13 cellular contexts compared by ENCODE assay signal in the genomic region with DNA sequence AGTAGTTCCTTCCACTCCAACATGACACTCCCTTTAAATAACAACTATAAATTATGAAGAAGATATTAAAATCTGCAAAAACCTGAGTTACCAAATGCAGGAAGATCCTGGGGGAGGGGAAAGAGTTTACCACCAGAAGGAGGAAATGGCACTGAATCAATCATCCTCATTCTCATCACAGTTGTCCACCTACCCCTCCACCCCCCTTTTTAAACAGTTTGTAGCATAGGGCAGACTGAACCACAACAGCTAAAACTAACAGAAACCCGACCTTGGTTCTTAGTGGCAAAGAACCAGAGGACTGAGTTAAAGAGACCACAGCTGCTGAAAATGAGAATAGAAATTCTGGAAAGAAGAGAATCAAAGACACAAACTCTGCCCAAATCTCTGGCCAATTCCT.
DNase-seq lines count a peak whose midpoint lies in the region; ATAC-seq and TF ChIP-seq lines count a peak whose summit lies in the region.
"Had no signal": no experiment of that assay in that cellular context is flagged by ENCODE, and none has a peak within 500 bp of the region (broad histone marks: within the 10 kb centered on the region; RNA-seq: fewer than 3 reads in every experiment).

No MANE protein-coding gene starts in this region.

- 0 out of 4 replicates have a peak overlapping the region, but pooled peaks of 1 of the 2 experiments have one; percentile 1 for H4K8ac ChIP-seq in IMR-90 (ENCODE audit: low read depth in 2 of 2, low read length in 2 of 2)

- POLR2A ChIA-PET in activated CD4-positive, alpha-beta T cell treated with anti-CD3 and anti-CD28 coated beads for 36 hours (lab: Charles Lee): no interaction called here
- POLR2A ChIA-PET in IMR-90 (lab: Charles Lee; ENCODE audit: unreplicated experiment): no interaction called here

- H4K91ac ChIP-seq in IMR-90 (ENCODE audit: insufficient read depth, low read depth, low read length): no peak overlapping the region

- peaks cover 24 to 59% of the 10 kb centered on the region in 2 experiments for H3K79me1 ChIP-seq in IMR-90 (ENCODE audit: low read depth in 1 of 2, low read length in 2 of 2)

- H2AFZ ChIP-seq in IMR-90 (replicated peaks; ENCODE audit: low read length, poor library complexity): no peak overlapping the region

- H2BK5ac ChIP-seq in IMR-90 (ENCODE audit: low read depth, low read length, poor library complexity, severe bottlenecking): no peak overlapping the region

- no peak overlapping the region for H3K23ac ChIP-seq in IMR-90 (ENCODE audit: low read depth, low read length)

- H3K4me1 ChIP-seq in IMR-90 (ENCODE audit: control insufficient read depth, insufficient read depth, low read length) (peaks cover 3% of the 10 kb centered on the region), rectal smooth muscle tissue (ENCODE audit: control insufficient read depth, insufficient read depth, low read length) (no peaks in the 10 kb centered on the region), transverse colon (peaks cover 0 to 6% (median 2%) of the 10 kb centered on the region in 4 donors)

- ATAC-seq in activated CD4-positive, alpha-beta T cell treated with anti-CD3 and anti-CD28 coated beads for 36 hours: peak; percentile 71
- peak; percentile 53; the same call in 1 of the 2 replicates for ATAC-seq in IMR-90 (ENCODE audit: low read depth)
- no peak for ATAC-seq in HG02588 (IDR thresholded peaks at IDR 0.05; ENCODE audit: unreplicated experiment)
- ATAC-seq: A549 had no signal

- CTCF ChIA-PET in activated CD4-positive, alpha-beta T cell treated with anti-CD3 and anti-CD28 coated beads for 36 hours (lab: Charles Lee): interaction anchor here (1.7 kb wide), 1 partner anchor 8 kb away, joined by 4 read pairs; no protein-coding TSS in a partner anchor
- CTCF ChIA-PET in IMR-90 (lab: Yijun Ruan, JAX): no interaction called here

- H3K9me1 ChIP-seq in IMR-90 (ENCODE audit: insufficient read depth, low read length): peaks cover 10% of the 10 kb centered on the region

- H3K4me1 Mint-ChIP-seq in activated CD4-positive, alpha-beta T cell treated with anti-CD3 and anti-CD28 coated beads for 36 hours: peaks cover 57% of the 10 kb centered on the region
- peaks cover 45% of the 10 kb centered on the region for H3K4me1 Mint-ChIP-seq in activated T-helper 2 cell treated with anti-CD3 and anti-CD28 coated beads, Interferon-gamma antibody, Interleukin-2, Interleukin-4, amounts not matched to agents 10 μg/mL and 5 μg/mL and 100 μg/mL, durations not matched to agents 14 hours and 24 hours and 36 hours (ENCODE audit: low read depth)

- H3K27me3 ChIP-seq in IMR-90 (ENCODE audit: control insufficient read depth, insufficient read depth, low read length) (no peaks in the 10 kb centered on the region), rectal smooth muscle tissue (ENCODE audit: control insufficient read depth, insufficient read depth, low read length) (no peaks in the 10 kb centered on the region), transverse colon (no peaks in the 10 kb centered on the region)

- TF ChIP-seq POLR2A in IMR-90 (IDR thresholded peaks at IDR 0.05; ENCODE audit: low read depth, low read length): no peak
- TF ChIP-seq POLR2A in transverse colon (IDR thresholded peaks at IDR 0.05): no peak

- no peak overlapping the region for H2BK15ac ChIP-seq in IMR-90 (ENCODE audit: low read depth, low read length)

- no peak overlapping the region for H3K18ac ChIP-seq in IMR-90 (ENCODE audit: low read depth, low read length)

- dilution Hi-C loops in IMR-90 (cut with HindIII; ENCODE audit: low sequenced_read_pairs, unreplicated experiment): no loop called here

- H3K27me3 Mint-ChIP-seq in activated CD4-positive, alpha-beta T cell treated with anti-CD3 and anti-CD28 coated beads for 36 hours: no peaks in the 10 kb centered on the region
- no peaks in the 10 kb centered on the region for H3K27me3 Mint-ChIP-seq in activated T-helper 2 cell treated with anti-CD3 and anti-CD28 coated beads, Interferon-gamma antibody, Interleukin-2, Interleukin-4, amounts not matched to agents 10 μg/mL and 5 μg/mL and 100 μg/mL, durations not matched to agents 14 hours and 24 hours and 36 hours (ENCODE audit: low read depth)
- H3K27me3 Mint-ChIP-seq: activated B cell treated with CpG ODN at 0.5 μM for 24 hours had no signal

- H3K4me3 ChIP-seq in IMR-90 (ENCODE audit: insufficient read depth, low read depth, low read length) (no peak overlapping the region), rectal smooth muscle tissue (ENCODE audit: low read length) (peak overlapping the region; percentile 17), transverse colon (no peak overlapping the region)
- H3K4me3 ChIP-seq: A549 had no signal

- H3K9ac ChIP-seq in IMR-90 (ENCODE audit: low read depth, low read length) (no peak overlapping the region), rectal smooth muscle tissue (ENCODE audit: low read length) (no peak overlapping the region)

- H3K4me3 Mint-ChIP-seq in activated CD4-positive, alpha-beta T cell treated with anti-CD3 and anti-CD28 coated beads for 36 hours: peak overlapping the region; percentile 16
- H3K4me3 Mint-ChIP-seq in activated T-helper 2 cell treated with anti-CD3 and anti-CD28 coated beads, Interferon-gamma antibody, Interleukin-2, Interleukin-4, amounts not matched to agents 10 μg/mL and 5 μg/mL and 100 μg/mL, durations not matched to agents 14 hours and 24 hours and 36 hours (ENCODE audit: low read depth): peak overlapping the region; percentile 40
- H3K4me3 Mint-ChIP-seq: activated B cell treated with CpG ODN at 0.5 μM for 24 hours had no signal

- TF ChIP-seq CTCF in IMR-90 (conservative IDR thresholded peaks at IDR 0.05; ENCODE audit: low read depth, low read length) (no peak), transverse colon (IDR thresholded peaks at IDR 0.05) (no peak)

- H3K36me3 ChIP-seq in IMR-90 (ENCODE audit: control insufficient read depth, insufficient read depth, low read length): no peaks in the 10 kb centered on the region; the same call in 1 of the 2 replicates
- peaks cover 2% of the 10 kb centered on the region for H3K36me3 ChIP-seq in rectal smooth muscle tissue (ENCODE audit: control insufficient read depth, insufficient read depth, low read length)
- H3K36me3 ChIP-seq in transverse colon: no peaks in the 10 kb centered on the region

- H3K4ac ChIP-seq in IMR-90 (ENCODE audit: low read depth, low read length): 0 out of 2 replicates have a peak overlapping the region, but pooled peaks have one; percentile 21

- H2AK5ac ChIP-seq in IMR-90 (ENCODE audit: low read depth, low read length): no peak overlapping the region

- H3K4me2 ChIP-seq in IMR-90 (ENCODE audit: low read depth, low read length): peak overlapping the region; percentile 23; the same call in 1 of the 2 replicates
- H3K4me2 ChIP-seq: A549 had no signal

- H3K27ac ChIP-seq in IMR-90 (ENCODE audit: insufficient read depth, low read length) (no peak overlapping the region), rectal smooth muscle tissue (ENCODE audit: low read depth, low read length) (no peak overlapping the region), transverse colon (no peak overlapping the region)
- H3K27ac ChIP-seq: A549 had no signal

- no peak for TF ChIP-seq RAD21 in IMR-90 (IDR thresholded peaks at IDR 0.05; ENCODE audit: low read length)

- H2BK20ac ChIP-seq in IMR-90 (ENCODE audit: low read depth, low read length): no peak overlapping the region

- no peaks in the 10 kb centered on the region for H3K9me3 ChIP-seq in IMR-90 (ENCODE audit: control insufficient read depth, insufficient read depth, low read length)
- no peaks in the 10 kb centered on the region for H3K9me3 ChIP-seq in transverse colon
- H3K9me3 ChIP-seq: A549 had no signal

- BruUV-seq in IMR-90 (replicated peaks; lab: Mats Ljungman, UMichigan): no TSS peak

- in situ Hi-C loops in IMR-90 (cut with MboI; ENCODE audit: low sequenced_read_pairs): no loop called here
- in situ Hi-C loops in transverse colon (cut with MboI; ENCODE audit: low pct_ligation_motif_present in 1 of 4, low pct_unique_long_range_greater_than_20kb in 1 of 4, low sequenced_read_pairs in 3 of 4): no loop called here

- peaks cover 22% of the 10 kb centered on the region for H3K36me3 Mint-ChIP-seq in activated CD4-positive, alpha-beta T cell treated with anti-CD3 and anti-CD28 coated beads for 36 hours (ENCODE audit: low read depth)
- H3K36me3 Mint-ChIP-seq in activated T-helper 2 cell treated with anti-CD3 and anti-CD28 coated beads, Interferon-gamma antibody, Interleukin-2, Interleukin-4, amounts not matched to agents 10 μg/mL and 5 μg/mL and 100 μg/mL, durations not matched to agents 14 hours and 24 hours and 36 hours (ENCODE audit: low read depth): peaks cover 30% of the 10 kb centered on the region

- H3K56ac ChIP-seq in IMR-90 (ENCODE audit: extremely low read depth, insufficient read depth, low read length): no peak overlapping the region

- WGBS in IMR-90 (ENCODE audit: extremely low coverage in 2 of 2, insufficient read length in 1 of 2), 2 experiments: no CpG with 5 or more reads among the region's 1 CpG
- WGBS in transverse colon (ENCODE audit: low coverage in 1 of 2), 2 donors: 17 to 48% methylated on average over 1 of the region's 1 CpG

- TF ChIP-seq EP300 in transverse colon (IDR thresholded peaks at IDR 0.05; ENCODE audit: low read depth): no peak

- H4K5ac ChIP-seq in IMR-90 (ENCODE audit: low read depth, low read length): no peak overlapping the region

- H4K20me1 ChIP-seq in IMR-90 (ENCODE audit: insufficient read depth, low read length): peaks cover 27% of the 10 kb centered on the region

- peak overlapping the region; percentile 18; the same call in 1 of the 2 replicates for H3K14ac ChIP-seq in IMR-90 (replicated peaks; ENCODE audit: low read depth, low read length)

- H3K9me3 Mint-ChIP-seq in activated CD4-positive, alpha-beta T cell treated with anti-CD3 and anti-CD28 coated beads for 36 hours (ENCODE audit: low read depth): no peaks in the 10 kb centered on the region
- no peaks in the 10 kb centered on the region for H3K9me3 Mint-ChIP-seq in activated T-helper 2 cell treated with anti-CD3 and anti-CD28 coated beads, Interferon-gamma antibody, Interleukin-2, Interleukin-4, amounts not matched to agents 10 μg/mL and 5 μg/mL and 100 μg/mL, durations not matched to agents 14 hours and 24 hours and 36 hours
- H3K9me3 Mint-ChIP-seq: activated B cell treated with CpG ODN at 0.5 μM for 24 hours had no signal

- no peak overlapping the region for H2AK9ac ChIP-seq in IMR-90 (replicated peaks; ENCODE audit: low read depth, low read length, poor library complexity)

- H2BK120ac ChIP-seq in IMR-90 (ENCODE audit: low read depth, low read length): no peak overlapping the region

- intact Hi-C loops in activated CD4-positive, alpha-beta T cell treated with anti-CD3 and anti-CD28 coated beads for 36 hours (cut with DNase I, micrococcal nuclease): loop anchor here (2.0 to 10.0 kb wide), 3 partner anchors 55 to 1947 kb away; no protein-coding TSS in a partner anchor
- intact Hi-C loops in IMR-90 (cut with micrococcal nuclease) (no loop called here), transverse colon (cut with DNase I; ENCODE audit: low total_unique reads) (no loop called here), posterior vena cava (cut with DNase I) (no loop called here)
- intact Hi-C loops in activated T-helper 2 cell treated with anti-CD3 and anti-CD28 coated beads, Interferon-gamma antibody, Interleukin-2, Interleukin-4, amounts not matched to agents 10 μg/mL and 5 μg/mL and 100 μg/mL, durations not matched to agents 14 hours and 24 hours and 36 hours (cut with micrococcal nuclease): loop anchor here (1.0 to 5.0 kb wide), 4 partner anchors 21 to 471 kb away; partner anchors contain the start of gene MAP1LC3B2

- peak; percentile 13 for DNase-seq in activated CD4-positive, alpha-beta T cell treated with anti-CD3 and anti-CD28 coated beads for 36 hours
- DNase-seq in activated CD4-positive, alpha-beta T cell treated with anti-CD3 and anti-CD28 coated beads for 48 hours: no peak
- DNase-seq in IMR-90 (no peak), transverse colon (no peak), posterior vena cava (ENCODE audit: low spot score) (no peak)
- DNase-seq in activated T-helper 2 cell treated with anti-CD3 and anti-CD28 coated beads, Interferon-gamma antibody, Interleukin-2, Interleukin-4, amounts not matched to agents 10 μg/mL and 5 μg/mL and 100 μg/mL, durations not matched to agents 14 hours and 24 hours and 36 hours (ENCODE audit: low spot score): no peak
- DNase-seq: activated B cell treated with CpG ODN at 0.5 μM for 24 hours, activated gamma-delta T cell treated with Interleukin-2 at 50 U/mL for 16 hours, islet precursor cell, NCI-H446 had no signal

- H3K27ac Mint-ChIP-seq in activated CD4-positive, alpha-beta T cell treated with anti-CD3 and anti-CD28 coated beads for 36 hours: peak overlapping the region; percentile 78
- peak overlapping the region; percentile 70 for H3K27ac Mint-ChIP-seq in activated T-helper 2 cell treated with anti-CD3 and anti-CD28 coated beads, Interferon-gamma antibody, Interleukin-2, Interleukin-4, amounts not matched to agents 10 μg/mL and 5 μg/mL and 100 μg/mL, durations not matched to agents 14 hours and 24 hours and 36 hours
- H3K27ac Mint-ChIP-seq: activated B cell treated with CpG ODN at 0.5 μM for 24 hours had no signal

Comparison
In these comparisons a context has a peak if more than half of its experiments do, and no peak if none do; other contexts are left out.
1. intact Hi-C loops: an anchor here in activated CD4-positive, alpha-beta T cell treated with anti-CD3 and anti-CD28 coated beads for 36 hours (2.0 to 10.0 kb wide) and activated T-helper 2 cell treated with anti-CD3 and anti-CD28 coated beads, Interferon-gamma antibody, Interleukin-2, Interleukin-4, amounts not matched to agents 10 μg/mL and 5 μg/mL and 100 μg/mL, durations not matched to agents 14 hours and 24 hours and 36 hours (1.0 to 5.0 kb wide); none called in IMR-90, transverse colon and posterior vena cava.